Comparison of ENCODE assay signal across 8 cellular contexts in genomic region chr17:29567362-29568330, GRCh38. TPM values are rescaled to one million over a fixed set of nuclear protein-coding genes. Genes with fewer than 3 reads are reported as not detected.
DNase-seq lines count a peak whose midpoint lies in the region; ATAC-seq and TF ChIP-seq lines count a peak whose summit lies in the region.

No MANE protein-coding gene starts in this region.

- H3K27me3 ChIP-seq in RWPE2 (ENCODE audit: insufficient read depth, poor library complexity, severe bottlenecking) (no peaks in the 10 kb centered on the region), ovary (no peaks in the 10 kb centered on the region), uterus (no peaks in the 10 kb centered on the region)

- DNase-seq in CD1c-positive myeloid dendritic cell (ENCODE audit: extremely low spot score) (peak; percentile 72), HT1080 (ENCODE audit: low read depth) (peak; percentile 64), RWPE2 (ENCODE audit: low spot score) (peak; percentile 75), activated gamma-delta T cell treated with Interleukin-2 at 50 U/mL for 16 hours (peak; percentile 71), head of caudate nucleus (peak in 25 of 42 donors; percentile 17 to 79 (median 59)), ovary (peak; percentile 50 to 66 (median 56)), uterus (peak; percentile 51 to 61)

- H3K9me3 ChIP-seq in RWPE2 (ENCODE audit: severe bottlenecking) (no peaks in the 10 kb centered on the region), ovary (no peaks in the 10 kb centered on the region), uterus (no peaks in the 10 kb centered on the region)

- H3K36me3 ChIP-seq in RWPE2 (ENCODE audit: low read depth) (no peaks in the 10 kb centered on the region; the same call in 1 of the 2 replicates), ovary (no peaks in the 10 kb centered on the region), uterus (no peaks in the 10 kb centered on the region)

- TF ChIP-seq CTCF in RWPE2 (IDR thresholded peaks at IDR 0.05; ENCODE audit: poor library complexity, severe bottlenecking) (peak; percentile 43), ovary (IDR thresholded peaks at IDR 0.05) (peak in 1 of 3 donors; percentile 27), uterus (IDR thresholded peaks at IDR 0.05) (peak in 2 of 4 experiments; percentile 33 to 57)

- H3K4me1 ChIP-seq in RWPE2 (ENCODE audit: insufficient read depth, poor library complexity, severe bottlenecking) (peaks cover 3% of the 10 kb centered on the region), ovary (ENCODE audit: insufficient read depth) (peaks cover 14% of the 10 kb centered on the region), uterus (peaks cover 4 to 12% of the 10 kb centered on the region in 2 donors)

- ATAC-seq in GM19397 (IDR thresholded peaks at IDR 0.05; ENCODE audit: unreplicated experiment) (peak; percentile 30), RWPE2 (ENCODE audit: low read depth) (peak; percentile 32)

- peak overlapping the region; percentile 79 for H3K27ac ChIP-seq in RWPE2 (ENCODE audit: poor library complexity, severe bottlenecking)
- H3K27ac ChIP-seq in ovary, result peak overlapping the region; percentile 17 to 89
- H3K27ac ChIP-seq in uterus, result peak overlapping the region; percentile 88 to 91

- WGBS in ovary, 3 donors, result 0 to 1% (median 1%) methylated on average over 69 to 87 of the region's 87 CpGs

- TF ChIP-seq POLR2A in ovary (IDR thresholded peaks at IDR 0.05), result no peak
- TF ChIP-seq POLR2A in uterus (IDR thresholded peaks at IDR 0.05), result no peak

- TF ChIP-seq EP300 in ovary (IDR thresholded peaks at IDR 0.05), result no peak

- H3K4me3 ChIP-seq in RWPE2 (ENCODE audit: severe bottlenecking), result peak overlapping the region; percentile 53
- peak overlapping the region; percentile 63 for H3K4me3 ChIP-seq in ovary
- peak overlapping the region; percentile 71 to 85 for H3K4me3 ChIP-seq in uterus

- intact Hi-C loops in head of caudate nucleus (cut with DNase I), result loop anchor here (10.0 kb wide), 2 partner anchors 273 to 413 kb away; partner anchors contain the start of gene NUFIP2
- intact Hi-C loops in ovary (cut with DNase I), result no loop called here
- intact Hi-C loops in uterus (cut with DNase I; ENCODE audit: low total_unique reads), result no loop called here

RNA-seq across cellular contexts. Expression of gene ABHD15, which starts 0.8 kb away (rescaled TPM):
- total RNA-seq in HT1080 (2014; rRNA removed; shearing (Covaris generic)), result 6.3 and 6.4 TPM in 2 replicates
- polyA plus RNA-seq in HT1080 (2015; cell fraction: cytosol; rRNA removed), result 5.8 and 6.0 TPM in 2 replicates
- polyA plus RNA-seq in HT1080 (2015; cell fraction: nucleus; rRNA removed), result 4.7 and 5.3 TPM in 2 replicates
- total RNA-seq in ovary (1 to 10 TPM; 4.2 to 7.6 (median 4.8) TPM), uterus (10 to 100 TPM in 1 of 4 donors, 1 to 10 TPM in 2, under 1 TPM in 1; 0.26 to 11.4 (median 4.4) TPM)
- polyA plus RNA-seq in ovary, result 1 to 10 TPM; 3.0 to 8.7 TPM

RNA-seq across cellular contexts. Expression of gene TP53I13, which starts 0.9 kb away (rescaled TPM):
- 21.9 and 26.1 TPM in 2 replicates for total RNA-seq in HT1080 (2014; rRNA removed; shearing (Covaris generic))
- 19.4 and 24.8 TPM in 2 replicates for polyA plus RNA-seq in HT1080 (2015; cell fraction: cytosol; rRNA removed)
- 58.2 and 59.8 TPM in 2 replicates for polyA plus RNA-seq in HT1080 (2015; cell fraction: nucleus; rRNA removed)
- total RNA-seq in ovary (10 to 100 TPM; 30.4 to 49.5 (median 41.3) TPM), uterus (10 to 100 TPM; 35.6 to 50.3 (median 45.1) TPM)
- polyA plus RNA-seq in ovary, result 10 to 100 TPM in 1 of 2 donors, 1 to 10 TPM in 1; 2.2 to 44.7 TPM

RNA-seq across cellular contexts. Expression of gene GIT1, which starts 21.8 kb away (rescaled TPM):
- 76.4 and 97.4 TPM in 2 replicates for total RNA-seq in HT1080 (2014; rRNA removed; shearing (Covaris generic))
- 73.3 and 78.8 TPM in 2 replicates for polyA plus RNA-seq in HT1080 (2015; cell fraction: cytosol; rRNA removed)
- polyA plus RNA-seq in HT1080 (2015; cell fraction: nucleus; rRNA removed), result 74.6 and 87.3 TPM in 2 replicates
- total RNA-seq in ovary, result 10 to 100 TPM; 18.0 to 51.8 (median 39.2) TPM
- polyA plus RNA-seq in ovary, result 10 to 100 TPM; 20.3 to 27.0 TPM
- 10 to 100 TPM; 13.1 to 75.0 (median 22.9) TPM for total RNA-seq in uterus

RNA-seq across cellular contexts. Expression of gene ANKRD13B, which starts 25.3 kb away (rescaled TPM):
- total RNA-seq in HT1080 (2014; rRNA removed; shearing (Covaris generic)), result 14.2 and 17.9 TPM in 2 replicates
- 8.9 and 9.9 TPM in 2 replicates for polyA plus RNA-seq in HT1080 (2015; cell fraction: cytosol; rRNA removed)
- 40.1 and 44.1 TPM in 2 replicates for polyA plus RNA-seq in HT1080 (2015; cell fraction: nucleus; rRNA removed)
- total RNA-seq in ovary (10 to 100 TPM; 10.5 to 23.4 (median 14.7) TPM), uterus (10 to 100 TPM in 3 of 4 donors, 1 to 10 TPM in 1; 2.8 to 17.0 (median 12.7) TPM)
- 10 to 100 TPM in 1 of 2 donors, 1 to 10 TPM in 1; 3.6 to 11.4 TPM for polyA plus RNA-seq in ovary

RNA-seq across cellular contexts. Expression of gene CORO6, which starts 55.1 kb away (rescaled TPM):
- total RNA-seq in HT1080 (2014; rRNA removed; shearing (Covaris generic)), result 1.4 and 2.4 TPM in 2 replicates
- polyA plus RNA-seq in HT1080 (2015; cell fraction: cytosol; rRNA removed), result 0.23 and 0.73 TPM in 2 replicates
- polyA plus RNA-seq in HT1080 (2015; cell fraction: nucleus; rRNA removed), result 20.9 and 23.8 TPM in 2 replicates
- total RNA-seq in ovary (1 to 10 TPM; 1.2 to 9.0 (median 3.5) TPM), uterus (1 to 10 TPM; 3.8 to 7.8 (median 5.1) TPM)
- 1 to 10 TPM; 2.1 to 4.2 TPM for polyA plus RNA-seq in ovary

Comparison
In these comparisons a context has a peak if more than half of its experiments do, and no peak if none do; other contexts are left out.
1. Peak in every context shown above with its lines: DNase-seq, ATAC-seq, H3K4me3 ChIP-seq and H3K27ac ChIP-seq.